8 cellular contexts compared by ENCODE assay signal in genomic region chr2:111659361-111660281, GRCh38.
A peak's percentile ranks its signal among the peaks of the same experiment; 100 is the strongest.
DNase-seq lines count a peak whose midpoint lies in the region; FAIRE-seq and TF ChIP-seq lines count a peak whose summit lies in the region.

No MANE protein-coding gene starts in this region.

- WGBS in urinary bladder = 75% methylated on average over 13 of the region's 13 CpGs

- TF ChIP-seq CTCF in astrocyte (IDR thresholded peaks at IDR 0.05; ENCODE audit: insufficient read depth, low read depth, low read length) (no peak), dorsolateral prefrontal cortex (IDR thresholded peaks at IDR 0.05 in 54 of 56, conservative IDR thresholded peaks at IDR 0.05 in 2 of 56; ENCODE audit: low read depth in 1 of 56, partially characterized antibody in 56 of 56) (no peak)

- H4K20me1 ChIP-seq in astrocyte (ENCODE audit: insufficient read depth, low read length) = no peaks in the 10 kb centered on the region

- no peaks in the 10 kb centered on the region for H3K79me2 ChIP-seq in astrocyte (ENCODE audit: insufficient read depth, low read length)

- H3K27ac ChIP-seq in astrocyte (ENCODE audit: low read depth, low read length) (peak overlapping the region; percentile 52), urinary bladder (ENCODE audit: low read depth) (peak overlapping the region; percentile 44), dorsolateral prefrontal cortex (peak overlapping the region in 1 of 59 donors; percentile 19)

- peak; percentile 50 for DNase-seq in activated CD4-positive, alpha-beta T cell treated with anti-CD3 and anti-CD28 coated beads, Interleukin-2, amount 10 ng/mL, durations not matched to agents 24 days and 14 days
- DNase-seq in activated CD4-positive, alpha-beta T cell treated with anti-CD3 and anti-CD28 coated beads, Interleukin-2, amount 50 U/mL, for 48 hours = no peak
- peak; percentile 93 for DNase-seq in astrocyte (ENCODE audit: low read depth)
- peak; percentile 97 for DNase-seq in kidney glomerular epithelial cell (lab: John Stamatoyannopoulos, UW)
- no peak for DNase-seq in dorsolateral prefrontal cortex
- no peak for DNase-seq in effector CD4-positive, alpha-beta T cell
- no peak for DNase-seq in activated gamma-delta T cell treated with Interleukin-2 at 50 U/mL for 16 hours

- H3K4me2 ChIP-seq in astrocyte (ENCODE audit: low read length) = peak overlapping the region; percentile 17

- peak overlapping the region; percentile 5 for H3K9ac ChIP-seq in astrocyte (ENCODE audit: low read length)

- H3K27me3 Mint-ChIP-seq in activated CD4-positive, alpha-beta T cell treated with anti-CD3 and anti-CD28 coated beads, Interleukin-2, amount 10 ng/mL, durations not matched to agents 24 days and 14 days = peaks cover 32% of the 10 kb centered on the region
- H3K27me3 Mint-ChIP-seq in astrocyte (ENCODE audit: low read depth, unreplicated experiment) = peaks cover 3% of the 10 kb centered on the region

- no peaks in the 10 kb centered on the region for H3K36me3 Mint-ChIP-seq in activated CD4-positive, alpha-beta T cell treated with anti-CD3 and anti-CD28 coated beads, Interleukin-2, amount 10 ng/mL, durations not matched to agents 24 days and 14 days (ENCODE audit: low read depth)
- no peaks in the 10 kb centered on the region for H3K36me3 Mint-ChIP-seq in astrocyte (ENCODE audit: low read depth, unreplicated experiment)

- H3K4me3 ChIP-seq in astrocyte (ENCODE audit: insufficient read depth, low read depth, low read length) (no peak overlapping the region), urinary bladder (ENCODE audit: low read depth, low read length) (no peak overlapping the region), dorsolateral prefrontal cortex (no peak overlapping the region)

- no peak overlapping the region for H3K4me3 Mint-ChIP-seq in activated CD4-positive, alpha-beta T cell treated with anti-CD3 and anti-CD28 coated beads, Interleukin-2, amount 10 ng/mL, durations not matched to agents 24 days and 14 days
- H3K4me3 Mint-ChIP-seq in astrocyte (ENCODE audit: unreplicated experiment) = peak overlapping the region; percentile 50

- H3K4me1 ChIP-seq in astrocyte (ENCODE audit: insufficient read depth, low read length) (peaks cover 37% of the 10 kb centered on the region), urinary bladder (ENCODE audit: insufficient read depth) (no peaks in the 10 kb centered on the region)

- H3K4me1 Mint-ChIP-seq in activated CD4-positive, alpha-beta T cell treated with anti-CD3 and anti-CD28 coated beads, Interleukin-2, amount 10 ng/mL, durations not matched to agents 24 days and 14 days = peaks cover 24% of the 10 kb centered on the region
- peaks cover 39% of the 10 kb centered on the region for H3K4me1 Mint-ChIP-seq in astrocyte (ENCODE audit: low read depth, unreplicated experiment)

- H3K9me3 Mint-ChIP-seq in activated CD4-positive, alpha-beta T cell treated with anti-CD3 and anti-CD28 coated beads, Interleukin-2, amount 10 ng/mL, durations not matched to agents 24 days and 14 days = no peaks in the 10 kb centered on the region
- H3K9me3 Mint-ChIP-seq in astrocyte (ENCODE audit: unreplicated experiment) = no peaks in the 10 kb centered on the region

- intact Hi-C loops in activated CD4-positive, alpha-beta T cell treated with anti-CD3 and anti-CD28 coated beads, Interleukin-2, amount 10 ng/mL, durations not matched to agents 24 days and 14 days (cut with micrococcal nuclease) = loop anchor here (2.0 to 5.0 kb wide), 2 partner anchors 17 to 48 kb away; no protein-coding TSS in a partner anchor
- intact Hi-C loops in dorsolateral prefrontal cortex (cut with DNase I) = no loop called here

- no peak overlapping the region for H2AFZ ChIP-seq in astrocyte (ENCODE audit: low read depth, low read length)

- H3K9me3 ChIP-seq in astrocyte (ENCODE audit: insufficient read depth, low read depth, low read length) = no peaks in the 10 kb centered on the region

- H3K36me3 ChIP-seq in astrocyte (ENCODE audit: insufficient read depth, low read length) (no peaks in the 10 kb centered on the region), urinary bladder (ENCODE audit: insufficient read depth) (no peaks in the 10 kb centered on the region)

- no peak overlapping the region for H3K27ac Mint-ChIP-seq in activated CD4-positive, alpha-beta T cell treated with anti-CD3 and anti-CD28 coated beads, Interleukin-2, amount 10 ng/mL, durations not matched to agents 24 days and 14 days
- H3K27ac Mint-ChIP-seq in astrocyte (ENCODE audit: unreplicated experiment) = peak overlapping the region; percentile 87

- H3K27me3 ChIP-seq in astrocyte (ENCODE audit: insufficient read depth, low read length) (no peaks in the 10 kb centered on the region), dorsolateral prefrontal cortex (no peaks in the 10 kb centered on the region)

- FAIRE-seq in astrocyte (lab: Jason Lieb, UNC) = peak; percentile 29

Comparison
In these comparisons a context has a peak if more than half of its experiments do, and no peak if none do; other contexts are left out.
1. DNase-seq: peak in activated CD4-positive, alpha-beta T cell treated with anti-CD3 and anti-CD28 coated beads, Interleukin-2, amount 10 ng/mL, durations not matched to agents 24 days and 14 days (single experiment), astrocyte (single experiment) and kidney glomerular epithelial cell (single experiment); none in activated CD4-positive, alpha-beta T cell treated with anti-CD3 and anti-CD28 coated beads, Interleukin-2, amount 50 U/mL, for 48 hours (0 of 2), dorsolateral prefrontal cortex (0 of 10), effector CD4-positive, alpha-beta T cell (single experiment) and activated gamma-delta T cell treated with Interleukin-2 at 50 U/mL for 16 hours (single experiment).